In the genomic region with DNA sequence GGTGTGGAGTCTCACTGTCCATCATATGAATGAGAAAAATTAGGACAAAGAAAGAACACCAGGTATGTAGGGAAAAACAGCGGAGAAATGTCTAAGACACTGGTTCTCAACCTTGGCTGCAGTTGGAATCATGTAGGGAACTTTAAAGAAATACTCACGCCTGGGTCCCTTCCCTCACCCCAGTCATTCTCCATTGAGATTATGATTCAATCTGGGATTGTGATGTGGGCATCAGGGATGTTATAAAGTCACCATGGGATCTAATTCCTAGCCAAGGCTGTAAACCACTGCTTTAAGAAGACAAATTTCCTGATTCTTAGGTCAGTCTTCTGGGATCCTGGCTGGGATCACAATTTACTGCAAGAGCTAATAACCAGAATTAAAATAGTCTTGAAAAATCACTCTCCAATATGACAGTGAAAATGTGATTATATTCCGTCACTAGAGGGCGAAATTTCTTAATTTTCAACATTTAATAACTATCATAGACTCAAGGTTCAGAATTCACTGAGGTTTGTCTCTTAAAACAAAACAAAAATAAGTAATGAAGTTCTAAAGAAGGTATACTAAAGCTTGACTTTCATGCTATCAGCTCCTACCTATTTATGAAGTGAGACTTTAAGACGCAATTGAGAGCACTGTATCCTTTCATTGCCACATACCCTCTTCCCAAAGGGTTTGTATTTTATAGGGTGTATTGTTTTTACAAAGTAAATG, we compare ENCODE assay signal across 1 cellular context.
TF ChIP-seq lines count a peak whose summit lies in the region.

No MANE protein-coding gene starts in this region.

TF ChIP-seq in H1, 55 proteins besides CTCF, POLR2A, EP300 and RAD21 (continued from another document):
- TF ChIP-seq, protein P1, sequence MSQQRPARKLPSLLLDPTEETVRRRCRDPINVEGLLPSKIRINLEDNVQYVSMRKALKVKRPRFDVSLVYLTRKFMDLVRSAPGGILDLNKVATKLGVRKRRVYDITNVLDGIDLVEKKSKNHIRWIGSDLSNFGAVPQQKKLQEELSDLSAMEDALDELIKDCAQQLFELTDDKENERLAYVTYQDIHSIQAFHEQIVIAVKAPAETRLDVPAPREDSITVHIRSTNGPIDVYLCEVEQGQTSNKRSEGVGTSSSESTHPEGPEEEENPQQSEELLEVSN (IDR thresholded peaks at IDR 0.05) = no peak
- TF ChIP-seq RXRA (IDR thresholded peaks at IDR 0.05; ENCODE audit: insufficient read depth, low read depth, low read length) = no peak
- TF ChIP-seq, protein P2, sequence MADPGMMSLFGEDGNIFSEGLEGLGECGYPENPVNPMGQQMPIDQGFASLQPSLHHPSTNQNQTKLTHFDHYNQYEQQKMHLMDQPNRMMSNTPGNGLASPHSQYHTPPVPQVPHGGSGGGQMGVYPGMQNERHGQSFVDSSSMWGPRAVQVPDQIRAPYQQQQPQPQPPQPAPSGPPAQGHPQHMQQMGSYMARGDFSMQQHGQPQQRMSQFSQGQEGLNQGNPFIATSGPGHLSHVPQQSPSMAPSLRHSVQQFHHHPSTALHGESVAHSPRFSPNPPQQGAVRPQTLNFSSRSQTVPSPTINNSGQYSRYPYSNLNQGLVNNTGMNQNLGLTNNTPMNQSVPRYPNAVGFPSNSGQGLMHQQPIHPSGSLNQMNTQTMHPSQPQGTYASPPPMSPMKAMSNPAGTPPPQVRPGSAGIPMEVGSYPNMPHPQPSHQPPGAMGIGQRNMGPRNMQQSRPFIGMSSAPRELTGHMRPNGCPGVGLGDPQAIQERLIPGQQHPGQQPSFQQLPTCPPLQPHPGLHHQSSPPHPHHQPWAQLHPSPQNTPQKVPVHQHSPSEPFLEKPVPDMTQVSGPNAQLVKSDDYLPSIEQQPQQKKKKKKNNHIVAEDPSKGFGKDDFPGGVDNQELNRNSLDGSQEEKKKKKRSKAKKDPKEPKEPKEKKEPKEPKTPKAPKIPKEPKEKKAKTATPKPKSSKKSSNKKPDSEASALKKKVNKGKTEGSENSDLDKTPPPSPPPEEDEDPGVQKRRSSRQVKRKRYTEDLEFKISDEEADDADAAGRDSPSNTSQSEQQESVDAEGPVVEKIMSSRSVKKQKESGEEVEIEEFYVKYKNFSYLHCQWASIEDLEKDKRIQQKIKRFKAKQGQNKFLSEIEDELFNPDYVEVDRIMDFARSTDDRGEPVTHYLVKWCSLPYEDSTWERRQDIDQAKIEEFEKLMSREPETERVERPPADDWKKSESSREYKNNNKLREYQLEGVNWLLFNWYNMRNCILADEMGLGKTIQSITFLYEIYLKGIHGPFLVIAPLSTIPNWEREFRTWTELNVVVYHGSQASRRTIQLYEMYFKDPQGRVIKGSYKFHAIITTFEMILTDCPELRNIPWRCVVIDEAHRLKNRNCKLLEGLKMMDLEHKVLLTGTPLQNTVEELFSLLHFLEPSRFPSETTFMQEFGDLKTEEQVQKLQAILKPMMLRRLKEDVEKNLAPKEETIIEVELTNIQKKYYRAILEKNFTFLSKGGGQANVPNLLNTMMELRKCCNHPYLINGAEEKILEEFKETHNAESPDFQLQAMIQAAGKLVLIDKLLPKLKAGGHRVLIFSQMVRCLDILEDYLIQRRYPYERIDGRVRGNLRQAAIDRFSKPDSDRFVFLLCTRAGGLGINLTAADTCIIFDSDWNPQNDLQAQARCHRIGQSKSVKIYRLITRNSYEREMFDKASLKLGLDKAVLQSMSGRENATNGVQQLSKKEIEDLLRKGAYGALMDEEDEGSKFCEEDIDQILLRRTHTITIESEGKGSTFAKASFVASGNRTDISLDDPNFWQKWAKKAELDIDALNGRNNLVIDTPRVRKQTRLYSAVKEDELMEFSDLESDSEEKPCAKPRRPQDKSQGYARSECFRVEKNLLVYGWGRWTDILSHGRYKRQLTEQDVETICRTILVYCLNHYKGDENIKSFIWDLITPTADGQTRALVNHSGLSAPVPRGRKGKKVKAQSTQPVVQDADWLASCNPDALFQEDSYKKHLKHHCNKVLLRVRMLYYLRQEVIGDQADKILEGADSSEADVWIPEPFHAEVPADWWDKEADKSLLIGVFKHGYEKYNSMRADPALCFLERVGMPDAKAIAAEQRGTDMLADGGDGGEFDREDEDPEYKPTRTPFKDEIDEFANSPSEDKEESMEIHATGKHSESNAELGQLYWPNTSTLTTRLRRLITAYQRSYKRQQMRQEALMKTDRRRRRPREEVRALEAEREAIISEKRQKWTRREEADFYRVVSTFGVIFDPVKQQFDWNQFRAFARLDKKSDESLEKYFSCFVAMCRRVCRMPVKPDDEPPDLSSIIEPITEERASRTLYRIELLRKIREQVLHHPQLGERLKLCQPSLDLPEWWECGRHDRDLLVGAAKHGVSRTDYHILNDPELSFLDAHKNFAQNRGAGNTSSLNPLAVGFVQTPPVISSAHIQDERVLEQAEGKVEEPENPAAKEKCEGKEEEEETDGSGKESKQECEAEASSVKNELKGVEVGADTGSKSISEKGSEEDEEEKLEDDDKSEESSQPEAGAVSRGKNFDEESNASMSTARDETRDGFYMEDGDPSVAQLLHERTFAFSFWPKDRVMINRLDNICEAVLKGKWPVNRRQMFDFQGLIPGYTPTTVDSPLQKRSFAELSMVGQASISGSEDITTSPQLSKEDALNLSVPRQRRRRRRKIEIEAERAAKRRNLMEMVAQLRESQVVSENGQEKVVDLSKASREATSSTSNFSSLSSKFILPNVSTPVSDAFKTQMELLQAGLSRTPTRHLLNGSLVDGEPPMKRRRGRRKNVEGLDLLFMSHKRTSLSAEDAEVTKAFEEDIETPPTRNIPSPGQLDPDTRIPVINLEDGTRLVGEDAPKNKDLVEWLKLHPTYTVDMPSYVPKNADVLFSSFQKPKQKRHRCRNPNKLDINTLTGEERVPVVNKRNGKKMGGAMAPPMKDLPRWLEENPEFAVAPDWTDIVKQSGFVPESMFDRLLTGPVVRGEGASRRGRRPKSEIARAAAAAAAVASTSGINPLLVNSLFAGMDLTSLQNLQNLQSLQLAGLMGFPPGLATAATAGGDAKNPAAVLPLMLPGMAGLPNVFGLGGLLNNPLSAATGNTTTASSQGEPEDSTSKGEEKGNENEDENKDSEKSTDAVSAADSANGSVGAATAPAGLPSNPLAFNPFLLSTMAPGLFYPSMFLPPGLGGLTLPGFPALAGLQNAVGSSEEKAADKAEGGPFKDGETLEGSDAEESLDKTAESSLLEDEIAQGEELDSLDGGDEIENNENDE (IDR thresholded peaks at IDR 0.05; ENCODE audit: insufficient replicate concordance, low read length) = no peak
- no peak for TF ChIP-seq GTF2F1 (IDR thresholded peaks at IDR 0.05; ENCODE audit: borderline replicate concordance, low read depth, low read length)
- TF ChIP-seq RBBP5 (IDR thresholded peaks at IDR 0.05; ENCODE audit: borderline replicate concordance, low read depth, low read length) = no peak
- no peak for TF ChIP-seq KDM4A (IDR thresholded peaks at IDR 0.05; ENCODE audit: low read depth, low read length, severe bottlenecking)
- no peak for TF ChIP-seq SRF (IDR thresholded peaks at IDR 0.05; ENCODE audit: low read depth, low read length)
- TF ChIP-seq ZNF274 (IDR thresholded peaks at IDR 0.05; ENCODE audit: borderline replicate concordance, extremely low read depth, low read length) = no peak
- no peak for TF ChIP-seq CBX5 (IDR thresholded peaks at IDR 0.05; ENCODE audit: low read depth, low read length)
- no peak for TF ChIP-seq KDM5A (IDR thresholded peaks at IDR 0.05; ENCODE audit: low read length)
- no peak for TF ChIP-seq POLR2AphosphoS5 (IDR thresholded peaks at IDR 0.05; ENCODE audit: low read depth, low read length)
- TF ChIP-seq TEAD4 (IDR thresholded peaks at IDR 0.05; ENCODE audit: low read depth, low read length) = no peak
- TF ChIP-seq JUND (IDR thresholded peaks at IDR 0.05; ENCODE audit: low read length) = no peak
